In the genomic region with DNA sequence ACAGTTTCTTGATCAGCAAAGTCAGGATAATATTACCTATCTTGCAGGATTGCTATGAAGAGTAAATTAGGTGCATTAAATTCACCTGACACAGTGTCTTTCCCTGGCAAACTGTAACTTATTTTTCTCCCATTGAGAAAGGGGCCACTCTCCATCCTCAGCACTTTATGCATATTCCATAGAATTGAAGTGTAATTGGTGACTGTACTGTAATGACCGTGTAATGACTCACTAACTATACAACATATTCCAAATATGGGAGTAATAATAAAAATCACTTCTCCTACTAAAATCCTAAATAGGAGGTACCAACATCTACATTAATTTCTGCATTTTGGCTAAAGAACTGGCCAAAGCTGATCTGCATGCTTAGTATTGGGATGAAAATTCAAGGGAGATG, we compare ENCODE assay signal across 18 cellular contexts.
DNase-seq lines count a peak whose midpoint lies in the region; ATAC-seq, FAIRE-seq and TF ChIP-seq lines count a peak whose summit lies in the region.
"Had no signal": no experiment of that assay in that cellular context is flagged by ENCODE, and none has a peak within 500 bp of the region (broad histone marks: within the 10 kb centered on the region; RNA-seq: fewer than 3 reads in every experiment).

No MANE protein-coding gene starts in this region.

- no peaks in the 10 kb centered on the region for H3K4me1 Mint-ChIP-seq in glutamatergic neuron (ENCODE audit: low read depth, unreplicated experiment)
- H3K4me1 Mint-ChIP-seq: B cell had no signal

- H3K9me3 Mint-ChIP-seq in glutamatergic neuron (ENCODE audit: unreplicated experiment) = no peaks in the 10 kb centered on the region
- H3K9me3 Mint-ChIP-seq: CD4-positive, alpha-beta T cell had no signal

- H3K36me3 Mint-ChIP-seq in glutamatergic neuron (ENCODE audit: unreplicated experiment) = peaks cover 6% of the 10 kb centered on the region

- H3K27ac ChIP-seq in RWPE1 = no peak overlapping the region

- H3K27ac Mint-ChIP-seq in glutamatergic neuron (ENCODE audit: unreplicated experiment) = no peak overlapping the region
- H3K27ac Mint-ChIP-seq: B cell; CD4-positive, alpha-beta T cell had no signal

- POLR2A ChIA-PET in RWPE1 (lab: Yijun Ruan, JAX; ENCODE audit: low non-redundant PET) = no interaction called here

- ATAC-seq in HG03439 (IDR thresholded peaks at IDR 0.05; ENCODE audit: unreplicated experiment) = no peak
- ATAC-seq: HepG2 had no signal

- peak; percentile 46 for DNase-seq in ELR (ENCODE audit: low read depth)
- no peak for DNase-seq in HTR-8/SVneo (ENCODE audit: insufficient read length, low spot score)
- peak; percentile 16 for DNase-seq in RWPE1 (ENCODE audit: low spot score)
- peak; percentile 18 for DNase-seq in fibroblast of mammary gland (ENCODE audit: low read depth)
- DNase-seq in activated effector memory CD4-positive, alpha-beta T cell treated with Interleukin-2 at 50 U/mL for 16 hours = no peak
- no peak for DNase-seq in hippocampal formation (lab: John Stamatoyannopoulos, UW)
- no peak for DNase-seq in glutamatergic neuron
- DNase-seq: C1 segment of cervical spinal cord; Calu3; CD4-positive, alpha-beta T cell; DMS 273 treated with DMSO at 0.1 percent for 48 hours; GDM1 had no signal

- H3K4me3 ChIP-seq in fibroblast of mammary gland (ENCODE audit: control insufficient read depth, low read depth, low read length) = no peak overlapping the region

- no peak for TF ChIP-seq CTCF in RWPE1 (conservative IDR thresholded peaks at IDR 0.05; ENCODE audit: low read depth)
- TF ChIP-seq CTCF in fibroblast of mammary gland (conservative IDR thresholded peaks at IDR 0.05; ENCODE audit: control insufficient read depth, insufficient read depth, low read depth, low read length) = no peak
- TF ChIP-seq CTCF in glutamatergic neuron (IDR thresholded peaks at IDR 0.05; ENCODE audit: partially characterized antibody, unreplicated experiment) = no peak

- peaks cover 1% of the 10 kb centered on the region for H3K27me3 Mint-ChIP-seq in glutamatergic neuron (ENCODE audit: unreplicated experiment)

- CTCF ChIA-PET in RWPE1 (lab: Yijun Ruan, JAX) = no interaction called here

- no peak overlapping the region for H3K4me3 Mint-ChIP-seq in glutamatergic neuron (ENCODE audit: unreplicated experiment)
- H3K4me3 Mint-ChIP-seq: B cell; CD4-positive, alpha-beta T cell had no signal

- peak; percentile 51 for FAIRE-seq in HTR-8/SVneo (lab: Jason Lieb, UNC)
- FAIRE-seq: A204.1, GM12892, H54, HepG2 had no signal

Comparison
In these comparisons a context has a peak if more than half of its experiments do, and no peak if none do; other contexts are left out.
1. DNase-seq: peak in ELR (single experiment), RWPE1 (single experiment) and fibroblast of mammary gland (single experiment); none in HTR-8/SVneo (single experiment), activated effector memory CD4-positive, alpha-beta T cell treated with Interleukin-2 at 50 U/mL for 16 hours (single experiment), hippocampal formation (0 of 2) and glutamatergic neuron (single experiment).